ENCODE assay signal across 16 cellular contexts in genomic region chr15:91047545-91048199, GRCh38. TPM values are rescaled to one million over a fixed set of nuclear protein-coding genes. Genes with fewer than 3 reads are reported as not detected.
A peak's percentile ranks its signal among the peaks of the same experiment; 100 is the strongest.
DNase-seq lines count a peak whose midpoint lies in the region; ATAC-seq, FAIRE-seq and TF ChIP-seq lines count a peak whose summit lies in the region.
"Had no signal": no experiment of that assay in that cellular context is flagged by ENCODE, and none has a peak within 500 bp of the region (broad histone marks: within the 10 kb centered on the region; RNA-seq: fewer than 3 reads in every experiment).

No MANE protein-coding gene starts in this region.

- 1% methylated on average over 2 of the region's 4 CpGs for WGBS in A549 (ENCODE audit: missing lambda C conversion rate)
- WGBS in GM12878 (ENCODE audit: insufficient coverage, insufficient replicate concordance, low lambda C conversion rate, missing lambda C conversion rate) = 0% methylated on average over 2 of the region's 4 CpGs

- TF ChIP-seq CTCF in A549 (IDR thresholded peaks at IDR 0.05) (no peak), GM12878 (IDR thresholded peaks at IDR 0.05 in 2 of 3, conservative IDR thresholded peaks at IDR 0.05 in 1 of 3; ENCODE audit: control insufficient read depth in 2 of 3, extremely low read depth in 1 of 3, insufficient read depth in 1 of 3, low read depth in 3 of 3, low read length in 3 of 3) (no peak), mesothelial cell of epicardium (IDR thresholded peaks at IDR 0.05; ENCODE audit: unreplicated experiment) (no peak)

- TF ChIP-seq EP300 in A549 (IDR thresholded peaks at IDR 0.05) (no peak), GM12878 (IDR thresholded peaks at IDR 0.05; ENCODE audit: borderline replicate concordance in 1 of 2, control insufficient read depth in 1 of 2, low read depth in 2 of 2, low read length in 2 of 2) (no peak)

- no peaks in the 10 kb centered on the region; a peak in 2 of 4 replicates for H3K27me3 ChIP-seq in GM12878 (replicated peaks in 1 of 2; ENCODE audit: control insufficient read depth in 2 of 2, insufficient read depth in 2 of 2, low read length in 1 of 2)

- no peaks in the 10 kb centered on the region for H3K36me3 Mint-ChIP-seq in mesothelial cell of epicardium
- H3K36me3 Mint-ChIP-seq in activated T-cell treated with anti-CD3 and anti-CD28 coated beads, Interleukin-2, amount 50 U/mL, for 4 hours (ENCODE audit: insufficient read depth) = no peaks in the 10 kb centered on the region

- TF ChIP-seq RAD21 in A549 (conservative IDR thresholded peaks at IDR 0.05 in 1 of 2, IDR thresholded peaks at IDR 0.05 in 1 of 2) = no peak
- TF ChIP-seq RAD21 in GM12878 (IDR thresholded peaks at IDR 0.05; ENCODE audit: insufficient read depth, low read depth, low read length) = no peak

- intact Hi-C loops in GM12878 (cut with micrococcal nuclease; ENCODE audit: unreplicated experiment) = loop anchor here (5.0 kb wide), 1 partner anchor 90 kb away; no protein-coding TSS in a partner anchor

- SMC1A ChIA-PET in GM12878 (lab: Charles Lee; ENCODE audit: uncharacterized antibody, unreplicated experiment) = no interaction called here

- POLR2A ChIA-PET in A549 (lab: Yijun Ruan, JAX) = no interaction called here
- POLR2A ChIA-PET in GM12878 (lab: Charles Lee) = interaction anchor here (0.7 kb wide), 1 partner anchor 113 kb away, joined by 4 read pairs; the partner anchor contains the start of gene UNC45A

- TF ChIP-seq POLR2A in A549 (IDR thresholded peaks at IDR 0.05; ENCODE audit: low read length) (no peak), GM12878 (IDR thresholded peaks at IDR 0.05; ENCODE audit: low read depth, low read length) (no peak), erythroblast (IDR thresholded peaks at IDR 0.05; ENCODE audit: low read length) (no peak)

- H3K4me3 ChIP-seq in A549 (no peak overlapping the region), GM12878 (no peak overlapping the region)
- H3K4me3 ChIP-seq: psoas muscle had no signal

- no TSS peak for BruUV-seq in GM12878 (replicated peaks; lab: Mats Ljungman, UMichigan)

- DNase-seq in A549 (ENCODE audit: low read depth in 1 of 2, low spot score in 1 of 2) (no peak), EL (peak; percentile 16), NOMO-1 treated with DMSO at 0.1 percent for 48 hours (lab: John Stamatoyannopoulos, UW; ENCODE audit: unreplicated experiment) (peak; percentile 63), GM12878 (ENCODE audit: low read depth, low spot score) (no peak), mesothelial cell of epicardium (ENCODE audit: low spot score in 2 of 2, unreplicated experiment in 2 of 2) (no peak), erythroblast (lab: John Stamatoyannopoulos, UW) (no peak), putamen (ENCODE audit: low spot score) (no peak)
- no peak for DNase-seq in activated T-cell treated with anti-CD3 and anti-CD28 coated beads, Interleukin-2, amount 50 U/mL, for 4 hours
- DNase-seq: brain microvascular endothelial cell; C1 segment of cervical spinal cord; hypothalamus; NCI-H2029; psoas muscle; stimulated activated CD4-positive, alpha-beta T cell treated with anti-CD3 and anti-CD28 coated beads, Interleukin-4, amount 100 ng/mL, for 24 hours had no signal

- RAD21 ChIA-PET in GM12878 (lab: Charles Lee; ENCODE audit: unreplicated experiment) = interaction anchor here (2.3 kb wide), 1 partner anchor 225 kb away, joined by 7 read pairs; no protein-coding TSS in a partner anchor

- no peak overlapping the region for H2AFZ ChIP-seq in GM12878 (ENCODE audit: control insufficient read depth, low read depth, low read length)

- peaks cover 48% of the 10 kb centered on the region for H3K27me3 Mint-ChIP-seq in mesothelial cell of epicardium (ENCODE audit: low read depth)
- H3K27me3 Mint-ChIP-seq in activated T-cell treated with anti-CD3 and anti-CD28 coated beads, Interleukin-2, amount 50 U/mL, for 4 hours (ENCODE audit: low read depth) = peaks cover 4% of the 10 kb centered on the region

- no peaks in the 10 kb centered on the region for H3K79me2 ChIP-seq in GM12878 (ENCODE audit: control insufficient read depth, insufficient read depth, low read length)

- H3K9me3 ChIP-seq in A549 (no peaks in the 10 kb centered on the region), GM12878 (replicated peaks; ENCODE audit: control insufficient read depth, insufficient read depth, low read length) (no peaks in the 10 kb centered on the region)
- H3K9me3 ChIP-seq: psoas muscle had no signal

- H3K4me3 Mint-ChIP-seq in mesothelial cell of epicardium = no peak overlapping the region
- no peak overlapping the region for H3K4me3 Mint-ChIP-seq in activated T-cell treated with anti-CD3 and anti-CD28 coated beads, Interleukin-2, amount 50 U/mL, for 4 hours
- H3K4me3 Mint-ChIP-seq: stimulated activated naive CD8-positive, alpha-beta T cell treated with anti-CD3 and anti-CD28 coated beads, Interleukin-15, Interleukin-2, amounts not matched to agents 100 ng/mL and 50 ng/mL, for 24 hours had no signal

- no peak for FAIRE-seq in A549 (lab: Jason Lieb, UNC)
- no peak for FAIRE-seq in GM12878 (lab: Jason Lieb, UNC)
- FAIRE-seq: endometrium had no signal

- H3K4me2 ChIP-seq in A549 = 0 out of 3 replicates have a peak overlapping the region, but pooled peaks have one; percentile 25
- H3K4me2 ChIP-seq in GM12878 (ENCODE audit: control insufficient read depth, insufficient read depth) = no peak overlapping the region

- no peaks in the 10 kb centered on the region for H3K4me1 Mint-ChIP-seq in mesothelial cell of epicardium
- peaks cover 24% of the 10 kb centered on the region for H3K4me1 Mint-ChIP-seq in activated T-cell treated with anti-CD3 and anti-CD28 coated beads, Interleukin-2, amount 50 U/mL, for 4 hours (ENCODE audit: low read depth)

- H3K36me3 ChIP-seq in GM12878 (ENCODE audit: control insufficient read depth in 2 of 2, insufficient read depth in 2 of 2, low read length in 1 of 2) = no peaks in the 10 kb centered on the region
- H3K36me3 ChIP-seq: brain microvascular endothelial cell had no signal

- no peak overlapping the region for H3K9ac ChIP-seq in GM12878 (ENCODE audit: control insufficient read depth, insufficient read depth, low read length)

- no peaks in the 10 kb centered on the region for H3K9me3 Mint-ChIP-seq in mesothelial cell of epicardium
- H3K9me3 Mint-ChIP-seq in activated T-cell treated with anti-CD3 and anti-CD28 coated beads, Interleukin-2, amount 50 U/mL, for 4 hours = no peaks in the 10 kb centered on the region
- H3K9me3 Mint-ChIP-seq: stimulated activated naive CD8-positive, alpha-beta T cell treated with anti-CD3 and anti-CD28 coated beads, Interleukin-15, Interleukin-2, amounts not matched to agents 100 ng/mL and 50 ng/mL, for 24 hours had no signal

- ATAC-seq in A549 = no peak
- no peak for ATAC-seq in GM12878
- no peak for ATAC-seq in activated T-cell treated with anti-CD3 and anti-CD28 coated beads, Interleukin-2, amount 50 U/mL, for 4 hours
- ATAC-seq: psoas muscle had no signal

- H3K27ac ChIP-seq in A549 (no peak overlapping the region), GM12878 (ENCODE audit: control insufficient read depth, insufficient read depth) (no peak overlapping the region)
- H3K27ac ChIP-seq: brain microvascular endothelial cell, psoas muscle had no signal

- in situ Hi-C loops in GM12878 (cut with MboI) = no loop called here

- no peaks in the 10 kb centered on the region for H3K4me1 ChIP-seq in A549
- no peaks in the 10 kb centered on the region; the same call in 1 of the 2 replicates for H3K4me1 ChIP-seq in GM12878 (ENCODE audit: control insufficient read depth, insufficient read depth, low read length)
- H3K4me1 ChIP-seq: psoas muscle had no signal

- CTCF ChIA-PET in A549 (lab: Yijun Ruan, JAX) = interaction anchor here (0.6 to 9.8 kb wide), 7 partner anchors 9 to 250 kb away, joined by 3 to 203 read pairs (median 33); partner anchors contain the start of genes HDDC3, RCCD1 and UNC45A
- CTCF ChIA-PET in GM12878 (lab: Yijun Ruan, JAX) = interaction anchor here (1.5 to 3.3 kb wide), 2 partner anchors 115 to 224 kb away, joined by 4 to 18 read pairs; partner anchors contain the start of gene HDDC3

- H4K20me1 ChIP-seq in GM12878 (ENCODE audit: control insufficient read depth, insufficient read depth) = no peaks in the 10 kb centered on the region

- H3K27ac Mint-ChIP-seq in mesothelial cell of epicardium = no peak overlapping the region
- H3K27ac Mint-ChIP-seq: stimulated activated naive CD8-positive, alpha-beta T cell treated with anti-CD3 and anti-CD28 coated beads, Interleukin-15, Interleukin-2, amounts not matched to agents 100 ng/mL and 50 ng/mL, for 24 hours had no signal

RNA-seq across cellular contexts. Expression of gene VPS33B, which starts 25.3 kb away (rescaled TPM):
- polyA plus RNA-seq in A549 (2011; rRNA removed) (17.9 and 25.0 TPM in 2 replicates), A549 (2017; fragmentation: RNase III; extraction: RNeasy Plus Mini Kit Qiagen cat#74134 plus additional on column Dnase treatment) (9.5 to 11.7 TPM (median 11.1 TPM) in 3 replicates), GM12878 (2011; rRNA removed) (19.9 and 21.5 TPM in 2 replicates), GM12878 (2014; fragmentation: Illumina TruSeq; extraction: Trizol) (11.5 and 12.7 TPM in 2 replicates), GM12878 (2014; fragmentation: Nextera tagmentation; extraction: Ambion mirVana) (10 to 100 TPM; 11.8 to 18.6 TPM), GM12878 (2014; rRNA removed) (12.1 and 14.7 TPM in 2 replicates), GM12878 (2016; fragmentation: Nextera tagmentation; extraction: Ambion mirVana) (10 to 100 TPM; 15.7 to 18.3 TPM)
- polyA plus RNA-seq in A549 (2012; cell fraction: cytosol; rRNA removed) = 11.5 and 12.1 TPM in 2 replicates
- 37.0 and 45.7 TPM in 2 replicates for polyA plus RNA-seq in A549 (2012; cell fraction: nucleus; rRNA removed)
- polyA minus RNA-seq in A549 (2011; rRNA and poly(A)+ RNA removed) = 20.6 and 24.0 TPM in 2 replicates
- total RNA-seq in GM12878 (2013; cell fraction: nucleolus; rRNA removed) = 28.7 and 36.3 TPM in 2 replicates
- total RNA-seq in GM12878 (2014; rRNA removed) (10.1 and 11.4 TPM in 2 replicates), GM12878 (2014; rRNA removed; fragmentation: Illumina TruSeq; extraction: Trizol) (12.4 and 13.6 TPM in 2 replicates), GM12878 (2021) (19.8 and 20.0 TPM in 2 replicates), mesothelial cell of epicardium (21.7 to 26.2 TPM (median 25.2 TPM) in 3 replicates)
- 11.4 TPM for polyA plus RNA-seq in GM12878 (2011; ENCODE audit: low read depth)
- polyA plus RNA-seq in GM12878 (2011; cell fraction: cytosol; rRNA removed) = 13.6 and 15.6 TPM in 2 replicates
- 38.0 and 43.6 TPM in 2 replicates for polyA plus RNA-seq in GM12878 (2011; cell fraction: nucleus; rRNA removed)
- polyA plus RNA-seq in GM12878 (2012) = 21.1 and 33.7 TPM in 2 replicates
- polyA minus RNA-seq in GM12878 (2011; rRNA and poly(A)+ RNA removed) = 15.6 and 19.5 TPM in 2 replicates
- polyA minus RNA-seq in GM12878 (2011; cell fraction: cytosol; rRNA and poly(A)+ RNA removed) = 8.2 and 16.7 TPM in 2 replicates
- polyA minus RNA-seq in GM12878 (2011; cell fraction: nucleus; rRNA and poly(A)+ RNA removed) = 13.3 and 24.9 TPM in 2 replicates
- total RNA-seq in activated T-cell treated with anti-CD3 and anti-CD28 coated beads, Interleukin-2, amount 50 U/mL, for 4 hours = 10 to 100 TPM; 20.9 to 22.4 (median 21.9) TPM

RNA-seq across cellular contexts. Expression of gene SV2B, which starts 52.4 kb away (rescaled TPM):
- polyA plus RNA-seq in A549 (2011; rRNA removed) (0.03 and 0.05 TPM in 2 replicates), A549 (2017; fragmentation: RNase III; extraction: RNeasy Plus Mini Kit Qiagen cat#74134 plus additional on column Dnase treatment) (not detected in 3 replicates), GM12878 (2011; rRNA removed) (0.11 and 0.12 TPM in 2 replicates), GM12878 (2014; fragmentation: Illumina TruSeq; extraction: Trizol) (0.82 and 1.3 TPM in 2 replicates), GM12878 (2014; fragmentation: Nextera tagmentation; extraction: Ambion mirVana) (under 1 TPM; 0.03 to 0.20 TPM), GM12878 (2014; rRNA removed) (0.61 and 0.72 TPM in 2 replicates), GM12878 (2016; fragmentation: Nextera tagmentation; extraction: Ambion mirVana) (1 to 10 TPM; 1.5 to 1.6 TPM)
- not detected in 2 replicates for polyA plus RNA-seq in A549 (2012; cell fraction: cytosol; rRNA removed)
- polyA plus RNA-seq in A549 (2012; cell fraction: nucleus; rRNA removed) = not detected in 2 replicates
- 0.12 TPM in 1 of 2 replicates, not detected in the other for polyA minus RNA-seq in A549 (2011; rRNA and poly(A)+ RNA removed)
- total RNA-seq in GM12878 (2013; cell fraction: nucleolus; rRNA removed) = 23.1 and 26.4 TPM in 2 replicates
- total RNA-seq in GM12878 (2014; rRNA removed) (1.6 and 2.1 TPM in 2 replicates), GM12878 (2014; rRNA removed; fragmentation: Illumina TruSeq; extraction: Trizol) (1.2 TPM in 2 replicates), GM12878 (2021) (1.6 and 1.7 TPM in 2 replicates), mesothelial cell of epicardium (0.14 to 0.29 TPM (median 0.18 TPM) in 3 replicates)
- 1.4 TPM for polyA plus RNA-seq in GM12878 (2011; ENCODE audit: low read depth)
- 0.01 and 0.03 TPM in 2 replicates for polyA plus RNA-seq in GM12878 (2011; cell fraction: cytosol; rRNA removed)
- 0.03 and 0.09 TPM in 2 replicates for polyA plus RNA-seq in GM12878 (2011; cell fraction: nucleus; rRNA removed)
- polyA plus RNA-seq in GM12878 (2012) = 0.81 and 1.7 TPM in 2 replicates
- polyA minus RNA-seq in GM12878 (2011; rRNA and poly(A)+ RNA removed) = 0.07 and 0.31 TPM in 2 replicates
- 0.21 TPM in 1 of 2 replicates, not detected in the other for polyA minus RNA-seq in GM12878 (2011; cell fraction: cytosol; rRNA and poly(A)+ RNA removed)
- 0.10 and 0.24 TPM in 2 replicates for polyA minus RNA-seq in GM12878 (2011; cell fraction: nucleus; rRNA and poly(A)+ RNA removed)
- under 1 TPM in 2 of 3 donors, not detected in 1; 0.03 to 0.05 TPM for total RNA-seq in activated T-cell treated with anti-CD3 and anti-CD28 coated beads, Interleukin-2, amount 50 U/mL, for 4 hours

RNA-seq across cellular contexts. Expression of gene PRC1, which starts 53.3 kb away (rescaled TPM):
- 376 and 426 TPM in 2 replicates for polyA plus RNA-seq in A549 (2011; rRNA removed)
- polyA plus RNA-seq in A549 (2012; cell fraction: cytosol; rRNA removed) = 330 and 355 TPM in 2 replicates
- polyA plus RNA-seq in A549 (2012; cell fraction: nucleus; rRNA removed) = 589 and 939 TPM in 2 replicates
- polyA plus RNA-seq in A549 (2017; fragmentation: RNase III; extraction: RNeasy Plus Mini Kit Qiagen cat#74134 plus additional on column Dnase treatment) = 277 to 312 TPM (median 303 TPM) in 3 replicates
- 307 and 318 TPM in 2 replicates for polyA minus RNA-seq in A549 (2011; rRNA and poly(A)+ RNA removed)
- total RNA-seq in GM12878 (2013; cell fraction: nucleolus; rRNA removed) = 219 and 229 TPM in 2 replicates
- 139 and 158 TPM in 2 replicates for total RNA-seq in GM12878 (2014; rRNA removed)
- 150 and 156 TPM in 2 replicates for total RNA-seq in GM12878 (2014; rRNA removed; fragmentation: Illumina TruSeq; extraction: Trizol)
- 108 and 113 TPM in 2 replicates for total RNA-seq in GM12878 (2021)
- 74.2 TPM for polyA plus RNA-seq in GM12878 (2011; ENCODE audit: low read depth)
- polyA plus RNA-seq in GM12878 (2011; rRNA removed) = 241 and 262 TPM in 2 replicates
- polyA plus RNA-seq in GM12878 (2011; cell fraction: cytosol; rRNA removed) = 209 and 229 TPM in 2 replicates
- polyA plus RNA-seq in GM12878 (2011; cell fraction: nucleus; rRNA removed) = 514 and 607 TPM in 2 replicates
- 59.3 and 84.1 TPM in 2 replicates for polyA plus RNA-seq in GM12878 (2012)
- polyA plus RNA-seq in GM12878 (2014; fragmentation: Illumina TruSeq; extraction: Trizol) = 161 and 192 TPM in 2 replicates
- 100 to 1,000 TPM; 100 to 130 TPM for polyA plus RNA-seq in GM12878 (2014; fragmentation: Nextera tagmentation; extraction: Ambion mirVana)
- 118 and 133 TPM in 2 replicates for polyA plus RNA-seq in GM12878 (2014; rRNA removed)
- 100 to 1,000 TPM; 109 to 110 TPM for polyA plus RNA-seq in GM12878 (2016; fragmentation: Nextera tagmentation; extraction: Ambion mirVana)
- polyA minus RNA-seq in GM12878 (2011; rRNA and poly(A)+ RNA removed) = 232 and 236 TPM in 2 replicates
- 75.6 and 81.0 TPM in 2 replicates for polyA minus RNA-seq in GM12878 (2011; cell fraction: cytosol; rRNA and poly(A)+ RNA removed)
- 105 and 119 TPM in 2 replicates for polyA minus RNA-seq in GM12878 (2011; cell fraction: nucleus; rRNA and poly(A)+ RNA removed)
- total RNA-seq in mesothelial cell of epicardium = 51.7 to 59.1 TPM (median 56.9 TPM) in 3 replicates
- 10 to 100 TPM; 14.4 to 18.8 (median 18.7) TPM for total RNA-seq in activated T-cell treated with anti-CD3 and anti-CD28 coated beads, Interleukin-2, amount 50 U/mL, for 4 hours

Comparison
In these comparisons a context has a peak if more than half of its experiments do, and no peak if none do; other contexts are left out.
1. DNase-seq: peak in EL (single experiment) and NOMO-1 treated with DMSO at 0.1 percent for 48 hours (single experiment); none in A549 (0 of 2), GM12878 (single experiment), mesothelial cell of epicardium (0 of 2), activated T-cell treated with anti-CD3 and anti-CD28 coated beads, Interleukin-2, amount 50 U/mL, for 4 hours (single experiment), erythroblast (0 of 2) and putamen (single experiment).